Comparison of ENCODE assay signal across 12 cellular contexts in the genomic region with DNA sequence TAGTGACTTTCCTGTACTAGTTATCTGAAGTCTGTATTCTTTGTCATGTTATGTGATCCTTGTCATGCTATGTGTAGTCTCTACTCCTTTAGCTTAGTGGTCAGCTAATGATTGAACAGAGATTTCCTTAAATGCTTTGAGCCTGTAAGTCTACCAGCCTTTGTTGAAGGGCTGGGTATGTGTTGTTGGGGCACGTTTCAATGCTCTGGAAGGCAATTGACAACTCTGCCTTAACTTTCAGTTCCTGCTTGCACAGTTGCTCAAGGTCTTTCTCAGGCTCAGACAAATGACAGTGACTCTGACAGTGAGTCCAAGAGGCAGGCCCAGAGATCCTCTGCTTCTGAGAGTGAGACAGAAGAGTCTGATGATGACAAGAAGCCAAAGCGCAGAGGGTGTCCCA.
DNase-seq lines count a peak whose midpoint lies in the region; ATAC-seq and TF ChIP-seq lines count a peak whose summit lies in the region.
"Had no signal": no experiment of that assay in that cellular context is flagged by ENCODE, and none has a peak within 500 bp of the region (broad histone marks: within the 10 kb centered on the region; RNA-seq: fewer than 3 reads in every experiment).

No MANE protein-coding gene starts in this region.

- POLR2A ChIA-PET in activated CD8-positive, alpha-beta T cell treated with anti-CD3 and anti-CD28 coated beads for 36 hours (lab: Charles Lee): no interaction called here
- POLR2A ChIA-PET in activated CD8-positive, alpha-beta T cell treated with anti-CD3 and anti-CD28 coated beads, Interleukin-2, amount 10 ng/mL, durations not matched to agents 7 days and 5 days (lab: Charles Lee): no interaction called here

- H2AFZ ChIP-seq in Karpas-422 (ENCODE audit: low read length) (no peak overlapping the region), smooth muscle cell (ENCODE audit: low read depth) (no peak overlapping the region)

- peaks cover 26% of the 10 kb centered on the region for H3F3A ChIP-seq in smooth muscle cell (ENCODE audit: low read depth)

- no peaks in the 10 kb centered on the region for H3K79me2 ChIP-seq in Karpas-422 (ENCODE audit: low read length)
- H3K79me2 ChIP-seq in smooth muscle cell (ENCODE audit: low read depth): peaks cover 80% of the 10 kb centered on the region

- no peak for ATAC-seq in activated CD8-positive, alpha-beta T cell treated with anti-CD3 and anti-CD28 coated beads for 36 hours
- no peak for ATAC-seq in activated CD8-positive, alpha-beta T cell treated with anti-CD3 and anti-CD28 coated beads, Interleukin-2, amount 10 ng/mL, durations not matched to agents 7 days and 5 days
- ATAC-seq in GM21786 (IDR thresholded peaks at IDR 0.05; ENCODE audit: unreplicated experiment) (peak; percentile 84), left lobe of liver (no peak), HG03045 (IDR thresholded peaks at IDR 0.05; ENCODE audit: unreplicated experiment) (no peak)

- H3K36me3 Mint-ChIP-seq in activated CD8-positive, alpha-beta T cell treated with anti-CD3 and anti-CD28 coated beads for 36 hours (ENCODE audit: low read depth): peaks cover 48% of the 10 kb centered on the region
- peaks cover 62% of the 10 kb centered on the region for H3K36me3 Mint-ChIP-seq in activated CD8-positive, alpha-beta T cell treated with anti-CD3 and anti-CD28 coated beads, Interleukin-2, amount 10 ng/mL, durations not matched to agents 7 days and 5 days (ENCODE audit: low read depth)

- no peaks in the 10 kb centered on the region for H3K9me2 ChIP-seq in Karpas-422 (replicated peaks; ENCODE audit: insufficient read depth, low read length)

- H3K4me2 ChIP-seq in Karpas-422 (ENCODE audit: low read depth, low read length, poor library complexity, severe bottlenecking) (peak overlapping the region; percentile 28), smooth muscle cell (no peak overlapping the region)

- H4K20me1 ChIP-seq in Karpas-422 (ENCODE audit: insufficient read depth, low read depth, low read length) (no peaks in the 10 kb centered on the region), smooth muscle cell (ENCODE audit: low read depth) (peaks cover 96% of the 10 kb centered on the region)

- no peak overlapping the region for H3K27ac ChIP-seq in Karpas-422 (ENCODE audit: low read length)
- peak overlapping the region; percentile 21 for H3K27ac ChIP-seq in smooth muscle cell (ENCODE audit: low read depth)
- H3K27ac ChIP-seq: epithelial cell of prostate, tibial nerve had no signal

- H3K4me1 ChIP-seq in Karpas-422 (ENCODE audit: low read length): peaks cover 13% of the 10 kb centered on the region
- no peaks in the 10 kb centered on the region for H3K4me1 ChIP-seq in smooth muscle cell (ENCODE audit: low read depth)
- H3K4me1 ChIP-seq: tibial nerve had no signal

- H3K9me3 ChIP-seq in Karpas-422 (ENCODE audit: low read length) (no peaks in the 10 kb centered on the region), smooth muscle cell (replicated peaks; ENCODE audit: low read depth) (no peaks in the 10 kb centered on the region)
- H3K9me3 ChIP-seq: tibial nerve had no signal

- CTCF ChIA-PET in activated CD8-positive, alpha-beta T cell treated with anti-CD3 and anti-CD28 coated beads for 36 hours (lab: Charles Lee): no interaction called here
- CTCF ChIA-PET in activated CD8-positive, alpha-beta T cell treated with anti-CD3 and anti-CD28 coated beads, Interleukin-2, amount 10 ng/mL, durations not matched to agents 7 days and 5 days (lab: Charles Lee): interaction anchor here (0.8 to 4.8 kb wide), 2 partner anchors 39 to 193 kb away, joined by 3 to 14 read pairs; no protein-coding TSS in a partner anchor

- H3K27ac Mint-ChIP-seq in activated CD8-positive, alpha-beta T cell treated with anti-CD3 and anti-CD28 coated beads for 36 hours: peak overlapping the region; percentile 32
- no peak overlapping the region for H3K27ac Mint-ChIP-seq in activated CD8-positive, alpha-beta T cell treated with anti-CD3 and anti-CD28 coated beads, Interleukin-2, amount 10 ng/mL, durations not matched to agents 7 days and 5 days
- H3K27ac Mint-ChIP-seq: activated CD4-positive, alpha-beta memory T cell treated with anti-CD3 and anti-CD28 coated beads for 36 hours had no signal

- H3K4me1 Mint-ChIP-seq in activated CD8-positive, alpha-beta T cell treated with anti-CD3 and anti-CD28 coated beads for 36 hours (ENCODE audit: low read depth): peaks cover 7% of the 10 kb centered on the region
- peaks cover 2% of the 10 kb centered on the region for H3K4me1 Mint-ChIP-seq in activated CD8-positive, alpha-beta T cell treated with anti-CD3 and anti-CD28 coated beads, Interleukin-2, amount 10 ng/mL, durations not matched to agents 7 days and 5 days (ENCODE audit: low read depth)

- H3K27me3 Mint-ChIP-seq in activated CD8-positive, alpha-beta T cell treated with anti-CD3 and anti-CD28 coated beads for 36 hours: no peaks in the 10 kb centered on the region
- H3K27me3 Mint-ChIP-seq in activated CD8-positive, alpha-beta T cell treated with anti-CD3 and anti-CD28 coated beads, Interleukin-2, amount 10 ng/mL, durations not matched to agents 7 days and 5 days (ENCODE audit: low read depth): no peaks in the 10 kb centered on the region
- H3K27me3 Mint-ChIP-seq: activated CD4-positive, alpha-beta memory T cell treated with anti-CD3 and anti-CD28 coated beads for 36 hours had no signal

- no peak overlapping the region for H3K4me3 ChIP-seq in Karpas-422 (ENCODE audit: low read length)
- no peak overlapping the region for H3K4me3 ChIP-seq in smooth muscle cell
- H3K4me3 ChIP-seq: tibial nerve had no signal

- no peak for DNase-seq in activated CD8-positive, alpha-beta T cell treated with anti-CD3 and anti-CD28 coated beads for 36 hours
- no peak for DNase-seq in activated CD8-positive, alpha-beta T cell treated with anti-CD3 and anti-CD28 coated beads, Interleukin-2, amount 10 ng/mL, durations not matched to agents 7 days and 5 days
- peak; percentile 49 for DNase-seq in Karpas-422
- DNase-seq in smooth muscle cell (lab: John Stamatoyannopoulos, UW; ENCODE audit: unreplicated experiment): no peak
- DNase-seq in AML-193 (lab: John Stamatoyannopoulos, UW): no peak
- DNase-seq in left lobe of liver (ENCODE audit: low spot score): no peak
- DNase-seq: activated CD4-positive, alpha-beta memory T cell treated with anti-CD3 and anti-CD28 coated beads for 36 hours; amygdala had no signal

- 96% methylated on average over 2 of the region's 2 CpGs for WGBS in smooth muscle cell (ENCODE audit: low lambda C conversion rate)

- peaks cover 21% of the 10 kb centered on the region; the same call in 1 of the 2 replicates for H3K36me3 ChIP-seq in Karpas-422 (ENCODE audit: insufficient read depth, low read length)
- H3K36me3 ChIP-seq in smooth muscle cell (ENCODE audit: low read depth): peaks cover 53% of the 10 kb centered on the region

- TF ChIP-seq CTCF in activated CD8-positive, alpha-beta T cell treated with anti-CD3 and anti-CD28 coated beads for 36 hours (IDR thresholded peaks at IDR 0.05): no peak
- TF ChIP-seq CTCF in smooth muscle cell (IDR thresholded peaks at IDR 0.05; ENCODE audit: borderline replicate concordance, insufficient read depth, poor library complexity, severe bottlenecking): no peak

- H3K9me3 Mint-ChIP-seq in activated CD8-positive, alpha-beta T cell treated with anti-CD3 and anti-CD28 coated beads for 36 hours: no peaks in the 10 kb centered on the region
- H3K9me3 Mint-ChIP-seq in activated CD8-positive, alpha-beta T cell treated with anti-CD3 and anti-CD28 coated beads, Interleukin-2, amount 10 ng/mL, durations not matched to agents 7 days and 5 days (ENCODE audit: insufficient read depth): no peaks in the 10 kb centered on the region
- H3K9me3 Mint-ChIP-seq: activated CD4-positive, alpha-beta memory T cell treated with anti-CD3 and anti-CD28 coated beads for 36 hours had no signal

- H3K27me3 ChIP-seq in Karpas-422 (ENCODE audit: low read length): no peaks in the 10 kb centered on the region
- H3K27me3 ChIP-seq in smooth muscle cell (ENCODE audit: low read depth): no peaks in the 10 kb centered on the region
- H3K27me3 ChIP-seq: tibial nerve had no signal

- no peak overlapping the region for H3K9ac ChIP-seq in Karpas-422 (ENCODE audit: low read length)
- H3K9ac ChIP-seq in smooth muscle cell (ENCODE audit: low read depth): no peak overlapping the region

- no peak overlapping the region for H3K4me3 Mint-ChIP-seq in activated CD8-positive, alpha-beta T cell treated with anti-CD3 and anti-CD28 coated beads for 36 hours
- no peak overlapping the region for H3K4me3 Mint-ChIP-seq in activated CD8-positive, alpha-beta T cell treated with anti-CD3 and anti-CD28 coated beads, Interleukin-2, amount 10 ng/mL, durations not matched to agents 7 days and 5 days
- H3K4me3 Mint-ChIP-seq: activated CD4-positive, alpha-beta memory T cell treated with anti-CD3 and anti-CD28 coated beads for 36 hours had no signal

- intact Hi-C loops in activated CD8-positive, alpha-beta T cell treated with anti-CD3 and anti-CD28 coated beads for 36 hours (cut with micrococcal nuclease): no loop called here
